Comparison of ENCODE assay signal across 1 cellular context in the genomic region with DNA sequence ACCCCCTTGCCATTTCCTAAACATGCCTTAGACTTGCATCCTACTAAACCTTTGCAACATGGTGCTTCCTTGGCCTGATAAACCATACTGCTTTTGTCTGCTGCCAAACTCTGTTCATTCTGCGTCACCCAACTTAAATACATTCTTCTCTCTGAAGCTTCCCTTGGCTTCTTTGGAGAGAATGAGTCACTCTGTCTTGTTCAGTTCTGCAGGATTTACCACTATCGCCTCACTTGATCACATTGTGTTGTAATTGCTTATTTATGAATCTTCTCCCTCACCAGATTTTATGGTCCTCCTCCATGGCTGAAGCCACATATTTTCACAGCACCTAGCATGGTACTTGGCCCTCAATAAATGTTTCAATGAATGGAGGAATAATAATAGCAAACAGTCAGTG.
A peak's percentile ranks its signal among the peaks of the same experiment; 100 is the strongest.
TF ChIP-seq lines count a peak whose summit lies in the region.

No MANE protein-coding gene starts in this region.

TF ChIP-seq in IMR-90, 13 proteins besides CTCF, POLR2A, EP300 and RAD21 (continued from another document):
- TF ChIP-seq CEBPB (IDR thresholded peaks at IDR 0.05; ENCODE audit: low read depth, low read length), result peak; percentile 71
- TF ChIP-seq BHLHE40 (IDR thresholded peaks at IDR 0.05; ENCODE audit: low read depth, low read length), result peak; percentile 42
